ENCODE assay signal across 1 cellular context in the genomic region with DNA sequence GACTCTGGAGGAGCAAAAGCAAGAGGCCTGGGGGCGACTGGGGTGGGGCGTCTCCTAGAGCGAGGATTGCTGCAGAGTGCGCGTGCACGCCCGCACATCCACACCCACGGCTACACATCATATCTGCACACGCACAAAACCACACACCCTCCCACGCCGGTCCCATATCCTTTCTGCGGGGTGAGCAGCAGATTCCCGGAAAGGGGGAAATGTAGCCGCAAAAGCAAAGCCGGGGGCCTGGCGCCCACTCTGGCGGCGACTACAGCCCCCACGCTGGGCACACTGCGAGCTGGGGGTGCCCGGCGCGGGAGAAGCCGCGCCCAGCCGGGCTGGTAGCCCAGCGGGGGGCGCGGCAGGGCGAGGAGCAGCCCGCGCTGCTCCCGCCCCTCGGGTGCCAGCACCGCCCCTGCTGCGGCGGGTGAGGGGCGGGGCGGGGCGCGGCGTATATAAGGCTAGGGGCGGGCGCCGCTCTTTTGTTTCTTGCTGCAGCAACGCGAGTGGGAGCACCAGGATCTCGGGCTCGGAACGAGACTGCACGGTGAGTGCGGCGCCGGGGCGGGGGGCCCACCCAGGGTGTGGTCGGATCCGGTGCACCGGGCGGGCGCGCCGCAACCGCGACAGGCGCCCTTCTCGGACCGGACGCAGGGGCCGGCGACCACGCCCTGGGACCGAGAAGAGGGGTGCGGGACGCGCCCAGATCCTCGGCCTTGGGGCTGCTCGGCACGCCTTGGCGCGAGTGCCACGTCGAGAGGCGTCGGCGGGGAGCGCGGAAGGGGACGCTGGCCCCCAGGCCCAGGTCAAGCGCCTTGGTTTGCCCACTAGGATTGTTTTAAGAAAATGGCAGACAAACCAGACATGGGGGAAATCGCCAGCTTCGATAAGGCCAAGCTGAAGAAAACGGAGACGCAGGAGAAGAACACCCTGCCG.
TF ChIP-seq lines count a peak whose summit lies in the region.

A gene (plus strand): TSS at position 476 of the 927 bp plus-strand sequence.

TF ChIP-seq in HepG2, 621 proteins besides CTCF, POLR2A, EP300 and RAD21 (continued from another document and continues in another):
- TF ChIP-seq, protein P1, sequence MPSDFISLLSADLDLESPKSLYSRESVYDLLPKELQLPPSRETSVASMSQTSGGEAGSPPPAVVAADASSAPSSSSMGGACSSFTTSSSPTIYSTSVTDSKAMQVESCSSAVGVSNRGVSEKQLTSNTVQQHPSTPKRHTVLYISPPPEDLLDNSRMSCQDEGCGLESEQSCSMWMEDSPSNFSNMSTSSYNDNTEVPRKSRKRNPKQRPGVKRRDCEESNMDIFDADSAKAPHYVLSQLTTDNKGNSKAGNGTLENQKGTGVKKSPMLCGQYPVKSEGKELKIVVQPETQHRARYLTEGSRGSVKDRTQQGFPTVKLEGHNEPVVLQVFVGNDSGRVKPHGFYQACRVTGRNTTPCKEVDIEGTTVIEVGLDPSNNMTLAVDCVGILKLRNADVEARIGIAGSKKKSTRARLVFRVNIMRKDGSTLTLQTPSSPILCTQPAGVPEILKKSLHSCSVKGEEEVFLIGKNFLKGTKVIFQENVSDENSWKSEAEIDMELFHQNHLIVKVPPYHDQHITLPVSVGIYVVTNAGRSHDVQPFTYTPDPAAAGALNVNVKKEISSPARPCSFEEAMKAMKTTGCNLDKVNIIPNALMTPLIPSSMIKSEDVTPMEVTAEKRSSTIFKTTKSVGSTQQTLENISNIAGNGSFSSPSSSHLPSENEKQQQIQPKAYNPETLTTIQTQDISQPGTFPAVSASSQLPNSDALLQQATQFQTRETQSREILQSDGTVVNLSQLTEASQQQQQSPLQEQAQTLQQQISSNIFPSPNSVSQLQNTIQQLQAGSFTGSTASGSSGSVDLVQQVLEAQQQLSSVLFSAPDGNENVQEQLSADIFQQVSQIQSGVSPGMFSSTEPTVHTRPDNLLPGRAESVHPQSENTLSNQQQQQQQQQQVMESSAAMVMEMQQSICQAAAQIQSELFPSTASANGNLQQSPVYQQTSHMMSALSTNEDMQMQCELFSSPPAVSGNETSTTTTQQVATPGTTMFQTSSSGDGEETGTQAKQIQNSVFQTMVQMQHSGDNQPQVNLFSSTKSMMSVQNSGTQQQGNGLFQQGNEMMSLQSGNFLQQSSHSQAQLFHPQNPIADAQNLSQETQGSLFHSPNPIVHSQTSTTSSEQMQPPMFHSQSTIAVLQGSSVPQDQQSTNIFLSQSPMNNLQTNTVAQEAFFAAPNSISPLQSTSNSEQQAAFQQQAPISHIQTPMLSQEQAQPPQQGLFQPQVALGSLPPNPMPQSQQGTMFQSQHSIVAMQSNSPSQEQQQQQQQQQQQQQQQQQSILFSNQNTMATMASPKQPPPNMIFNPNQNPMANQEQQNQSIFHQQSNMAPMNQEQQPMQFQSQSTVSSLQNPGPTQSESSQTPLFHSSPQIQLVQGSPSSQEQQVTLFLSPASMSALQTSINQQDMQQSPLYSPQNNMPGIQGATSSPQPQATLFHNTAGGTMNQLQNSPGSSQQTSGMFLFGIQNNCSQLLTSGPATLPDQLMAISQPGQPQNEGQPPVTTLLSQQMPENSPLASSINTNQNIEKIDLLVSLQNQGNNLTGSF (CRISPR knock-in tag; IDR thresholded peaks at IDR 0.05), result peak; percentile 63; the same call in 1 of the 2 replicates
- TF ChIP-seq BORCS8-MEF2B (CRISPR knock-in tag; IDR thresholded peaks at IDR 0.05) (peak; percentile 81), SRY (CRISPR knock-in tag; IDR thresholded peaks at IDR 0.05) (peak; percentile 95), SP5 (CRISPR knock-in tag; IDR thresholded peaks at IDR 0.05; ENCODE audit: borderline replicate concordance, low read depth) (peak; percentile 75), GZF1 (CRISPR knock-in tag; IDR thresholded peaks at IDR 0.05) (no peak), WIZ (CRISPR knock-in tag; IDR thresholded peaks at IDR 0.05) (peak; percentile 67; the same call in 1 of the 2 replicates), ZNF101 (CRISPR knock-in tag; IDR thresholded peaks at IDR 0.05; ENCODE audit: borderline replicate concordance, low read depth) (0 out of 2 replicates have a peak, but pooled peaks have one; percentile 89), HMG20A (CRISPR knock-in tag; IDR thresholded peaks at IDR 0.05; ENCODE audit: borderline replicate concordance) (peak; percentile 23; the same call in 1 of the 2 replicates), ZMYM3 (CRISPR knock-in tag; IDR thresholded peaks at IDR 0.05) (no peak), KDM5B (CRISPR knock-in tag; IDR thresholded peaks at IDR 0.05; ENCODE audit: borderline replicate concordance) (peak; percentile 96), ZBTB20 (CRISPR knock-in tag; IDR thresholded peaks at IDR 0.05; ENCODE audit: borderline replicate concordance, low read depth) (no peak; the same call in 1 of the 2 replicates), ZNF234 (CRISPR knock-in tag; conservative IDR thresholded peaks at IDR 0.05) (no peak), ZNF672 (CRISPR knock-in tag; IDR thresholded peaks at IDR 0.05) (no peak), KDM1A (CRISPR knock-in tag; IDR thresholded peaks at IDR 0.05) (no peak), ZNF20 (CRISPR knock-in tag; IDR thresholded peaks at IDR 0.05) (no peak), FOSL2 (CRISPR knock-in tag; IDR thresholded peaks at IDR 0.05) (peak; percentile 43), EZH2 (conservative IDR thresholded peaks at IDR 0.05; ENCODE audit: low read depth, low read length) (no peak), ZNF160 (CRISPR knock-in tag; IDR thresholded peaks at IDR 0.05) (peak; percentile 96; the same call in 1 of the 2 replicates), ZNF460 (CRISPR knock-in tag; IDR thresholded peaks at IDR 0.05; ENCODE audit: borderline replicate concordance) (no peak), RXRB (CRISPR knock-in tag; IDR thresholded peaks at IDR 0.05; ENCODE audit: borderline replicate concordance) (peak; percentile 51; the same call in 1 of the 2 replicates), DMAP1 (CRISPR knock-in tag; IDR thresholded peaks at IDR 0.05) (peak; percentile 77)
- TF ChIP-seq, protein P2, sequence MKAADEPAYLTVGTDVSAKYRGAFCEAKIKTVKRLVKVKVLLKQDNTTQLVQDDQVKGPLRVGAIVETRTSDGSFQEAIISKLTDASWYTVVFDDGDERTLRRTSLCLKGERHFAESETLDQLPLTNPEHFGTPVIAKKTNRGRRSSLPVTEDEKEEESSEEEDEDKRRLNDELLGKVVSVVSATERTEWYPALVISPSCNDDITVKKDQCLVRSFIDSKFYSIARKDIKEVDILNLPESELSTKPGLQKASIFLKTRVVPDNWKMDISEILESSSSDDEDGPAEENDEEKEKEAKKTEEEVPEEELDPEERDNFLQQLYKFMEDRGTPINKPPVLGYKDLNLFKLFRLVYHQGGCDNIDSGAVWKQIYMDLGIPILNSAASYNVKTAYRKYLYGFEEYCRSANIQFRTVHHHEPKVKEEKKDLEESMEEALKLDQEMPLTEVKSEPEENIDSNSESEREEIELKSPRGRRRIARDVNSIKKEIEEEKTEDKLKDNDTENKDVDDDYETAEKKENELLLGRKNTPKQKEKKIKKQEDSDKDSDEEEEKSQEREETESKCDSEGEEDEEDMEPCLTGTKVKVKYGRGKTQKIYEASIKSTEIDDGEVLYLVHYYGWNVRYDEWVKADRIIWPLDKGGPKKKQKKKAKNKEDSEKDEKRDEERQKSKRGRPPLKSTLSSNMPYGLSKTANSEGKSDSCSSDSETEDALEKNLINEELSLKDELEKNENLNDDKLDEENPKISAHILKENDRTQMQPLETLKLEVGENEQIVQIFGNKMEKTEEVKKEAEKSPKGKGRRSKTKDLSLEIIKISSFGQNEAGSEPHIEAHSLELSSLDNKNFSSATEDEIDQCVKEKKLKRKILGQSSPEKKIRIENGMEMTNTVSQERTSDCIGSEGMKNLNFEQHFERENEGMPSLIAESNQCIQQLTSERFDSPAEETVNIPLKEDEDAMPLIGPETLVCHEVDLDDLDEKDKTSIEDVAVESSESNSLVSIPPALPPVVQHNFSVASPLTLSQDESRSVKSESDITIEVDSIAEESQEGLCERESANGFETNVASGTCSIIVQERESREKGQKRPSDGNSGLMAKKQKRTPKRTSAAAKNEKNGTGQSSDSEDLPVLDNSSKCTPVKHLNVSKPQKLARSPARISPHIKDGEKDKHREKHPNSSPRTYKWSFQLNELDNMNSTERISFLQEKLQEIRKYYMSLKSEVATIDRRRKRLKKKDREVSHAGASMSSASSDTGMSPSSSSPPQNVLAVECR (CRISPR knock-in tag; IDR thresholded peaks at IDR 0.05; ENCODE audit: borderline replicate concordance), result peak; percentile 92
- TF ChIP-seq, protein P3, sequence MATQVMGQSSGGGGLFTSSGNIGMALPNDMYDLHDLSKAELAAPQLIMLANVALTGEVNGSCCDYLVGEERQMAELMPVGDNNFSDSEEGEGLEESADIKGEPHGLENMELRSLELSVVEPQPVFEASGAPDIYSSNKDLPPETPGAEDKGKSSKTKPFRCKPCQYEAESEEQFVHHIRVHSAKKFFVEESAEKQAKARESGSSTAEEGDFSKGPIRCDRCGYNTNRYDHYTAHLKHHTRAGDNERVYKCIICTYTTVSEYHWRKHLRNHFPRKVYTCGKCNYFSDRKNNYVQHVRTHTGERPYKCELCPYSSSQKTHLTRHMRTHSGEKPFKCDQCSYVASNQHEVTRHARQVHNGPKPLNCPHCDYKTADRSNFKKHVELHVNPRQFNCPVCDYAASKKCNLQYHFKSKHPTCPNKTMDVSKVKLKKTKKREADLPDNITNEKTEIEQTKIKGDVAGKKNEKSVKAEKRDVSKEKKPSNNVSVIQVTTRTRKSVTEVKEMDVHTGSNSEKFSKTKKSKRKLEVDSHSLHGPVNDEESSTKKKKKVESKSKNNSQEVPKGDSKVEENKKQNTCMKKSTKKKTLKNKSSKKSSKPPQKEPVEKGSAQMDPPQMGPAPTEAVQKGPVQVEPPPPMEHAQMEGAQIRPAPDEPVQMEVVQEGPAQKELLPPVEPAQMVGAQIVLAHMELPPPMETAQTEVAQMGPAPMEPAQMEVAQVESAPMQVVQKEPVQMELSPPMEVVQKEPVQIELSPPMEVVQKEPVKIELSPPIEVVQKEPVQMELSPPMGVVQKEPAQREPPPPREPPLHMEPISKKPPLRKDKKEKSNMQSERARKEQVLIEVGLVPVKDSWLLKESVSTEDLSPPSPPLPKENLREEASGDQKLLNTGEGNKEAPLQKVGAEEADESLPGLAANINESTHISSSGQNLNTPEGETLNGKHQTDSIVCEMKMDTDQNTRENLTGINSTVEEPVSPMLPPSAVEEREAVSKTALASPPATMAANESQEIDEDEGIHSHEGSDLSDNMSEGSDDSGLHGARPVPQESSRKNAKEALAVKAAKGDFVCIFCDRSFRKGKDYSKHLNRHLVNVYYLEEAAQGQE (IDR thresholded peaks at IDR 0.05; ENCODE audit: borderline replicate concordance in 1 of 2, low read depth in 1 of 2, low read length in 2 of 2), result peak in 1 of 2 experiments; percentile 80; a peak in 1 of 4 replicates
- TF ChIP-seq, protein P4, sequence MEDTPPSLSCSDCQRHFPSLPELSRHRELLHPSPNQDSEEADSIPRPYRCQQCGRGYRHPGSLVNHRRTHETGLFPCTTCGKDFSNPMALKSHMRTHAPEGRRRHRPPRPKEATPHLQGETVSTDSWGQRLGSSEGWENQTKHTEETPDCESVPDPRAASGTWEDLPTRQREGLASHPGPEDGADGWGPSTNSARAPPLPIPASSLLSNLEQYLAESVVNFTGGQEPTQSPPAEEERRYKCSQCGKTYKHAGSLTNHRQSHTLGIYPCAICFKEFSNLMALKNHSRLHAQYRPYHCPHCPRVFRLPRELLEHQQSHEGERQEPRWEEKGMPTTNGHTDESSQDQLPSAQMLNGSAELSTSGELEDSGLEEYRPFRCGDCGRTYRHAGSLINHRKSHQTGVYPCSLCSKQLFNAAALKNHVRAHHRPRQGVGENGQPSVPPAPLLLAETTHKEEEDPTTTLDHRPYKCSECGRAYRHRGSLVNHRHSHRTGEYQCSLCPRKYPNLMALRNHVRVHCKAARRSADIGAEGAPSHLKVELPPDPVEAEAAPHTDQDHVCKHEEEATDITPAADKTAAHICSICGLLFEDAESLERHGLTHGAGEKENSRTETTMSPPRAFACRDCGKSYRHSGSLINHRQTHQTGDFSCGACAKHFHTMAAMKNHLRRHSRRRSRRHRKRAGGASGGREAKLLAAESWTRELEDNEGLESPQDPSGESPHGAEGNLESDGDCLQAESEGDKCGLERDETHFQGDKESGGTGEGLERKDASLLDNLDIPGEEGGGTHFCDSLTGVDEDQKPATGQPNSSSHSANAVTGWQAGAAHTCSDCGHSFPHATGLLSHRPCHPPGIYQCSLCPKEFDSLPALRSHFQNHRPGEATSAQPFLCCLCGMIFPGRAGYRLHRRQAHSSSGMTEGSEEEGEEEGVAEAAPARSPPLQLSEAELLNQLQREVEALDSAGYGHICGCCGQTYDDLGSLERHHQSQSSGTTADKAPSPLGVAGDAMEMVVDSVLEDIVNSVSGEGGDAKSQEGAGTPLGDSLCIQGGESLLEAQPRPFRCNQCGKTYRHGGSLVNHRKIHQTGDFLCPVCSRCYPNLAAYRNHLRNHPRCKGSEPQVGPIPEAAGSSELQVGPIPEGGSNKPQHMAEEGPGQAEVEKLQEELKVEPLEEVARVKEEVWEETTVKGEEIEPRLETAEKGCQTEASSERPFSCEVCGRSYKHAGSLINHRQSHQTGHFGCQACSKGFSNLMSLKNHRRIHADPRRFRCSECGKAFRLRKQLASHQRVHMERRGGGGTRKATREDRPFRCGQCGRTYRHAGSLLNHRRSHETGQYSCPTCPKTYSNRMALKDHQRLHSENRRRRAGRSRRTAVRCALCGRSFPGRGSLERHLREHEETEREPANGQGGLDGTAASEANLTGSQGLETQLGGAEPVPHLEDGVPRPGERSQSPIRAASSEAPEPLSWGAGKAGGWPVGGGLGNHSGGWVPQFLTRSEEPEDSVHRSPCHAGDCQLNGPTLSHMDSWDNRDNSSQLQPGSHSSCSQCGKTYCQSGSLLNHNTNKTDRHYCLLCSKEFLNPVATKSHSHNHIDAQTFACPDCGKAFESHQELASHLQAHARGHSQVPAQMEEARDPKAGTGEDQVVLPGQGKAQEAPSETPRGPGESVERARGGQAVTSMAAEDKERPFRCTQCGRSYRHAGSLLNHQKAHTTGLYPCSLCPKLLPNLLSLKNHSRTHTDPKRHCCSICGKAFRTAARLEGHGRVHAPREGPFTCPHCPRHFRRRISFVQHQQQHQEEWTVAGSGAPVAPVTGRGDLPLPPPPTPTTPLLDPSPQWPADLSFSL (CRISPR knock-in tag; IDR thresholded peaks at IDR 0.05), result no peak
- TF ChIP-seq, protein P5, sequence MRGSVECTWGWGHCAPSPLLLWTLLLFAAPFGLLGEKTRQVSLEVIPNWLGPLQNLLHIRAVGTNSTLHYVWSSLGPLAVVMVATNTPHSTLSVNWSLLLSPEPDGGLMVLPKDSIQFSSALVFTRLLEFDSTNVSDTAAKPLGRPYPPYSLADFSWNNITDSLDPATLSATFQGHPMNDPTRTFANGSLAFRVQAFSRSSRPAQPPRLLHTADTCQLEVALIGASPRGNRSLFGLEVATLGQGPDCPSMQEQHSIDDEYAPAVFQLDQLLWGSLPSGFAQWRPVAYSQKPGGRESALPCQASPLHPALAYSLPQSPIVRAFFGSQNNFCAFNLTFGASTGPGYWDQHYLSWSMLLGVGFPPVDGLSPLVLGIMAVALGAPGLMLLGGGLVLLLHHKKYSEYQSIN (CRISPR knock-in tag; IDR thresholded peaks at IDR 0.05; ENCODE audit: borderline replicate concordance), result no peak
- TF ChIP-seq, protein P6, sequence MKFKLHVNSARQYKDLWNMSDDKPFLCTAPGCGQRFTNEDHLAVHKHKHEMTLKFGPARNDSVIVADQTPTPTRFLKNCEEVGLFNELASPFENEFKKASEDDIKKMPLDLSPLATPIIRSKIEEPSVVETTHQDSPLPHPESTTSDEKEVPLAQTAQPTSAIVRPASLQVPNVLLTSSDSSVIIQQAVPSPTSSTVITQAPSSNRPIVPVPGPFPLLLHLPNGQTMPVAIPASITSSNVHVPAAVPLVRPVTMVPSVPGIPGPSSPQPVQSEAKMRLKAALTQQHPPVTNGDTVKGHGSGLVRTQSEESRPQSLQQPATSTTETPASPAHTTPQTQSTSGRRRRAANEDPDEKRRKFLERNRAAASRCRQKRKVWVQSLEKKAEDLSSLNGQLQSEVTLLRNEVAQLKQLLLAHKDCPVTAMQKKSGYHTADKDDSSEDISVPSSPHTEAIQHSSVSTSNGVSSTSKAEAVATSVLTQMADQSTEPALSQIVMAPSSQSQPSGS (CRISPR knock-in tag; IDR thresholded peaks at IDR 0.05), result peak; percentile 51
